Comparison of ENCODE assay signal across 9 cellular contexts in genomic region chr17:74379495-74380085, GRCh38. TPM values are rescaled to one million over a fixed set of nuclear protein-coding genes. Genes with fewer than 3 reads are reported as not detected.
DNase-seq lines count a peak whose midpoint lies in the region; ATAC-seq and TF ChIP-seq lines count a peak whose summit lies in the region.
"Had no signal": no experiment of that assay in that cellular context is flagged by ENCODE, and none has a peak within 500 bp of the region (broad histone marks: within the 10 kb centered on the region; RNA-seq: fewer than 3 reads in every experiment).

No MANE protein-coding gene starts in this region.

- H3K27me3 Mint-ChIP-seq in activated CD4-positive, alpha-beta T cell treated with anti-CD3 and anti-CD28 coated beads for 36 hours, result no peaks in the 10 kb centered on the region
- H3K27me3 Mint-ChIP-seq in chondrocyte (ENCODE audit: low read depth), result peaks cover 23% of the 10 kb centered on the region
- H3K27me3 Mint-ChIP-seq: activated naive CD8-positive, alpha-beta T cell had no signal

- POLR2A ChIA-PET in activated CD4-positive, alpha-beta T cell treated with anti-CD3 and anti-CD28 coated beads for 36 hours (lab: Charles Lee), result no interaction called here

- H3K27ac Mint-ChIP-seq in activated CD4-positive, alpha-beta T cell treated with anti-CD3 and anti-CD28 coated beads for 36 hours, result no peak overlapping the region
- no peak overlapping the region for H3K27ac Mint-ChIP-seq in chondrocyte (ENCODE audit: unreplicated experiment)
- H3K27ac Mint-ChIP-seq: activated naive CD8-positive, alpha-beta T cell had no signal

- H3K9me3 Mint-ChIP-seq in activated CD4-positive, alpha-beta T cell treated with anti-CD3 and anti-CD28 coated beads for 36 hours (ENCODE audit: low read depth), result no peaks in the 10 kb centered on the region
- H3K9me3 Mint-ChIP-seq in chondrocyte (ENCODE audit: low read depth), result no peaks in the 10 kb centered on the region

- H3K4me3 Mint-ChIP-seq in activated CD4-positive, alpha-beta T cell treated with anti-CD3 and anti-CD28 coated beads for 36 hours, result no peak overlapping the region
- no peak overlapping the region for H3K4me3 Mint-ChIP-seq in chondrocyte (ENCODE audit: unreplicated experiment)
- H3K4me3 Mint-ChIP-seq: activated naive CD8-positive, alpha-beta T cell had no signal

- no peaks in the 10 kb centered on the region for H3K36me3 Mint-ChIP-seq in activated CD4-positive, alpha-beta T cell treated with anti-CD3 and anti-CD28 coated beads for 36 hours (ENCODE audit: low read depth)
- H3K36me3 Mint-ChIP-seq in chondrocyte (ENCODE audit: low read depth), result no peaks in the 10 kb centered on the region
- H3K36me3 Mint-ChIP-seq: activated naive CD8-positive, alpha-beta T cell had no signal

- peak; percentile 62 for ATAC-seq in HG02885 (IDR thresholded peaks at IDR 0.05; ENCODE audit: poor library complexity, unreplicated experiment)
- peak; percentile 97 for ATAC-seq in activated CD4-positive, alpha-beta T cell treated with anti-CD3 and anti-CD28 coated beads for 36 hours
- peak; percentile 69 for ATAC-seq in left colon
- ATAC-seq in HG03045 (IDR thresholded peaks at IDR 0.05; ENCODE audit: unreplicated experiment), result no peak

- peak; percentile 99 for TF ChIP-seq CTCF in chondrocyte (IDR thresholded peaks at IDR 0.05)

- H3K4me1 Mint-ChIP-seq in activated CD4-positive, alpha-beta T cell treated with anti-CD3 and anti-CD28 coated beads for 36 hours, result no peaks in the 10 kb centered on the region
- peaks cover 15% of the 10 kb centered on the region for H3K4me1 Mint-ChIP-seq in chondrocyte (ENCODE audit: low read depth)

- peak; percentile 41 for DNase-seq in DMS114 treated with DMSO at 0.1 percent for 48 hours (lab: John Stamatoyannopoulos, UW; ENCODE audit: unreplicated experiment)
- peak; percentile 81 for DNase-seq in NCI-H446 treated with DMSO at 0.1 percent for 48 hours (lab: John Stamatoyannopoulos, UW)
- DNase-seq in activated CD4-positive, alpha-beta T cell treated with anti-CD3 and anti-CD28 coated beads for 36 hours, result peak; percentile 97
- no peak for DNase-seq in chondrocyte (ENCODE audit: low spot score)
- peak; percentile 88 to 98 for DNase-seq in left colon
- peak; percentile 80 to 93 for DNase-seq in stimulated activated CD4-positive, alpha-beta T cell treated with anti-CD3 and anti-CD28 coated beads, Interleukin-1b, Interleukin-23, amount 100 ng/mL, for 1 hour (ENCODE audit: low read depth in 2 of 2)

- CTCF ChIA-PET in activated CD4-positive, alpha-beta T cell treated with anti-CD3 and anti-CD28 coated beads for 36 hours (lab: Charles Lee), result interaction anchor here (0.5 to 5.4 kb wide), 39 partner anchors 8 to 547 kb away, joined by 3 to 93 read pairs (median 4); partner anchors contain the start of genes CD300A, GPR142 and RAB37

- intact Hi-C loops in activated CD4-positive, alpha-beta T cell treated with anti-CD3 and anti-CD28 coated beads for 36 hours (cut with DNase I, micrococcal nuclease), result loop anchor here (1.0 to 10.0 kb wide), 5 partner anchors 78 to 355 kb away; partner anchors contain the start of gene RAB37 (in 1 of the 2)
- intact Hi-C loops in left colon (cut with DNase I, micrococcal nuclease), result loop anchor here (2.0 to 5.0 kb wide), 2 partner anchors 77 to 78 kb away; no protein-coding TSS in a partner anchor

RNA-seq across cellular contexts. Expression of gene GPR142, which starts 12.3 kb away (rescaled TPM):
- not detected for total RNA-seq in activated CD4-positive, alpha-beta T cell treated with anti-CD3 and anti-CD28 coated beads for 36 hours
- not detected in 3 replicates for total RNA-seq in chondrocyte
- total RNA-seq in left colon, result under 1 TPM in 1 of 2 donors, not detected in 1; 0.31 TPM

RNA-seq across cellular contexts. Expression of gene BTBD17, which starts 17.9 kb away (rescaled TPM):
- not detected for total RNA-seq in activated CD4-positive, alpha-beta T cell treated with anti-CD3 and anti-CD28 coated beads for 36 hours
- not detected in 3 replicates for total RNA-seq in chondrocyte
- total RNA-seq in left colon, result under 1 TPM in 1 of 2 donors, not detected in 1; 0.24 TPM

RNA-seq across cellular contexts. Expression of gene GPRC5C, which starts 52.3 kb away (rescaled TPM):
- 1 to 10 TPM in 1 of 2 experiments, under 1 TPM in 1; 0.97 to 1.3 TPM for total RNA-seq in activated CD4-positive, alpha-beta T cell treated with anti-CD3 and anti-CD28 coated beads for 36 hours
- total RNA-seq in chondrocyte (18.0 to 47.8 TPM (median 47.0 TPM) in 3 replicates), left colon (100 to 1,000 TPM; 155 to 161 TPM)

RNA-seq across cellular contexts. Expression of gene KIF19, which starts 53.6 kb away (rescaled TPM):
- under 1 TPM in 1 of 2 experiments, not detected in 1; 0.11 TPM for total RNA-seq in activated CD4-positive, alpha-beta T cell treated with anti-CD3 and anti-CD28 coated beads for 36 hours
- total RNA-seq in chondrocyte (not detected in 3 replicates), left colon (1 to 10 TPM; 2.1 to 3.5 TPM)
